ENCODE assay signal across 14 cellular contexts in the genomic region with DNA sequence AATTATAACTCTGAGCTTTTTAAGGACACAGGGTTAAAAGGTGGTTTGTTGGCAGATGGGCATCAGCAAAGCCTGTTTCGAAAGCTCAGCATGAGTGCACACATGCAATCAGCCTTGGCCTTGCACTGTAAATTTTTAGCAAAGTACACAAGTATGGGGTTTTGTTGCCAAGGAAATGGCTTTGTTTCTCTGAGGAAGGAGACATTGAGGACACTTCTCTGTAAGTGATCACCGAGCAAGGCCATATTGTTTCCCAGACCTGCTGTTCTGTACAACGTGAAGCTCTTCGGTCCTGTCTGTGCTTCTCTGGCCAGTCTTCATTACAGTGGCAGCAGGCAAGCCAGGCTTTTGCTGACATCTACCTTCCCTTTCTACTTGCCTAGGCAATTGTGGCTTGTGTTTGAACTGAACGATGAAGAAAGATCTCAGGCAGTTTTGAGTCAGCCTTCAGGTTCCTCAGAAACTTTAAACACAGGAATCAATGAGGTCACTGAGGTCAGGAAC. TPM values are rescaled to one million over a fixed set of nuclear protein-coding genes. Genes with fewer than 3 reads are reported as not detected.
DNase-seq lines count a peak whose midpoint lies in the region; ATAC-seq and TF ChIP-seq lines count a peak whose summit lies in the region.
"Had no signal": no experiment of that assay in that cellular context is flagged by ENCODE, and none has a peak within 500 bp of the region (broad histone marks: within the 10 kb centered on the region; RNA-seq: fewer than 3 reads in every experiment).

No MANE protein-coding gene starts in this region.

- H3K27me3 ChIP-seq in HL-60 (ENCODE audit: insufficient read depth, poor library complexity, severe bottlenecking) (no peaks in the 10 kb centered on the region), lower lobe of right lung (ENCODE audit: low read depth) (no peaks in the 10 kb centered on the region)

- H3K4me3 ChIP-seq in HL-60 (replicated peaks; ENCODE audit: insufficient read depth, low read length) (no peak overlapping the region), lower lobe of right lung (no peak overlapping the region)

- DNase-seq in AG20443 (ENCODE audit: low spot score) (peak; percentile 33), HL-60 (ENCODE audit: low read depth in 1 of 2, low spot score in 1 of 2) (peak in 1 of 2 experiments; percentile 9), cerebellum (ENCODE audit: low spot score) (peak; percentile 54), lower lobe of right lung (no peak), posterior cingulate gyrus (no peak), left colon (no peak)
- DNase-seq: activated CD4-positive, alpha-beta T cell treated with anti-CD3 and anti-CD28 coated beads, Interleukin-2, amount 50 U/mL, for 1 hour; activated effector memory CD4-positive, alpha-beta T cell treated with Interleukin-2 at 50 U/mL for 16 hours; CD8-positive, alpha-beta memory T cell; KG1; NCI-H1436 treated with DMSO at 0.1 percent for 48 hours; NCI-H510A; RPMI8226 had no signal

- intact Hi-C loops in lower lobe of right lung (cut with DNase I) (no loop called here), posterior cingulate gyrus (cut with DNase I) (no loop called here), left colon (cut with DNase I, micrococcal nuclease) (loop anchor here in 1 of 2 donors (10.0 kb wide), 1 partner anchor 754 kb away; no protein-coding TSS in a partner anchor)

- ATAC-seq in lower lobe of right lung (peak; percentile 59 to 73), left colon (no peak), HG02763 (IDR thresholded peaks at IDR 0.05; ENCODE audit: unreplicated experiment) (no peak)

- no peaks in the 10 kb centered on the region for H3K36me3 ChIP-seq in lower lobe of right lung

- H3K4me1 ChIP-seq in lower lobe of right lung, result peaks cover 10% of the 10 kb centered on the region

- H3K9me3 ChIP-seq in lower lobe of right lung, result no peaks in the 10 kb centered on the region

- H3K27ac ChIP-seq in HL-60 (replicated peaks) (0 out of 2 replicates have a peak overlapping the region, but pooled peaks have one; percentile 12), lower lobe of right lung (no peak overlapping the region)

- TF ChIP-seq CTCF in HL-60 (IDR thresholded peaks at IDR 0.05; ENCODE audit: insufficient read depth, low read length) (no peak), lower lobe of right lung (IDR thresholded peaks at IDR 0.05) (no peak)

RNA-seq across cellular contexts. Expression of a gene that starts 27.9 kb away (rescaled TPM):
- total RNA-seq in cerebellum (8.9 TPM), lower lobe of right lung (115 TPM), left colon (10 to 100 TPM; 82.4 to 91.9 TPM)

Comparison
In these comparisons a context has a peak if more than half of its experiments do, and no peak if none do; other contexts are left out.
1. DNase-seq: peak in AG20443 (single experiment) and cerebellum (single experiment); none in lower lobe of right lung (single experiment), posterior cingulate gyrus (0 of 10) and left colon (0 of 2).
2. ATAC-seq: peak in lower lobe of right lung (2 of 2); none in left colon (single experiment) and HG02763 (single experiment).